Comparison of ENCODE assay signal across 8 cellular contexts in genomic region chr1:1574721-1575537, GRCh38. TPM values are rescaled to one million over a fixed set of nuclear protein-coding genes. Genes with fewer than 3 reads are reported as not detected.
DNase-seq lines count a peak whose midpoint lies in the region; ATAC-seq, FAIRE-seq and TF ChIP-seq lines count a peak whose summit lies in the region.

Gene SSU72 (minus strand): TSS chr1:1574863. CDS start chr1:1574557, 306 bp downstream.

- peaks cover 42% of the 10 kb centered on the region for H3K79me2 ChIP-seq in ACC112 (ENCODE audit: control insufficient read depth, insufficient read depth, low read length, unreplicated experiment)

- 0 out of 2 replicates have a peak, but pooled peaks cover 2% of the 10 kb centered on the region for H3K36me3 ChIP-seq in ACC112 (ENCODE audit: insufficient read depth, low read length)
- H3K36me3 ChIP-seq in bronchial epithelial cell (ENCODE audit: control insufficient read depth, insufficient read depth, low read length): peaks cover 2% of the 10 kb centered on the region

- peak within 1 kb of the TSS; percentile 98 for H3K4me3 Mint-ChIP-seq in WTC11

- peak within 1 kb of the TSS; percentile 70 for H2AFZ ChIP-seq in ACC112 (ENCODE audit: low read length, unreplicated experiment)

- no peaks in the 10 kb centered on the region for H3K9me3 Mint-ChIP-seq in WTC11

- POLR2A ChIA-PET in WTC11 (lab: Charles Lee): no interaction called here

- TF ChIP-seq CTCF in WTC11 (IDR thresholded peaks at IDR 0.05) (no peak), bronchial epithelial cell (IDR thresholded peaks at IDR 0.05; ENCODE audit: insufficient read depth, low read length, severe bottlenecking) (no peak)

- FAIRE-seq in bronchial epithelial cell (lab: Jason Lieb, UNC): no peak

- H3K36me3 Mint-ChIP-seq in WTC11: peaks cover 7% of the 10 kb centered on the region

- peaks cover 15% of the 10 kb centered on the region for H3K4me1 Mint-ChIP-seq in WTC11

- H3K4me3 ChIP-seq in ACC112 (ENCODE audit: low read depth, low read length) (peak within 1 kb of the TSS; percentile 90), bronchial epithelial cell (ENCODE audit: low read depth, low read length) (peak within 1 kb of the TSS; percentile 100)

- DNase-seq in NCI-H2227 (lab: John Stamatoyannopoulos, UW; ENCODE audit: unreplicated experiment) (peak; percentile 97), WTC11 (ENCODE audit: low spot score) (peak; percentile 92), bronchial epithelial cell (ENCODE audit: low read depth) (peak; percentile 68), iris pigment epithelial cell (ENCODE audit: low read depth) (peak; percentile 93)
- DNase-seq in stimulated activated CD4-positive, alpha-beta T cell treated with anti-CD3 and anti-CD28 coated beads, Interleukin-12 subunit alpha, Interleukin-12 subunit beta, amount 100 ng/mL, for 24 hours (ENCODE audit: low read depth in 2 of 2): peak; percentile 82 to 86

- H3K27me3 ChIP-seq in ACC112 (ENCODE audit: insufficient read depth, low read length) (peaks cover 5% of the 10 kb centered on the region; the same call in 1 of the 2 replicates), bronchial epithelial cell (ENCODE audit: control insufficient read depth, insufficient read depth, low read length) (peaks cover 4% of the 10 kb centered on the region)

- peak; percentile 82 for ATAC-seq in GM18868 (IDR thresholded peaks at IDR 0.05; ENCODE audit: unreplicated experiment)
- ATAC-seq in HG03103 (IDR thresholded peaks at IDR 0.05; ENCODE audit: low read depth, unreplicated experiment): peak; percentile 73
- peak; percentile 75 for ATAC-seq in WTC11

- CTCF ChIA-PET in WTC11 (lab: Charles Lee): interaction anchor here (0.7 to 1.1 kb wide), 2 partner anchors 11 to 16 kb away, joined by 3 to 4 read pairs; no protein-coding TSS in a partner anchor

- 0 out of 2 replicates have a peak, but pooled peaks cover 4% of the 10 kb centered on the region for H3K27me3 Mint-ChIP-seq in WTC11 (ENCODE audit: low read depth)

- peak within 1 kb of the TSS; percentile 99 for H3K27ac Mint-ChIP-seq in WTC11

- peaks cover 8% of the 10 kb centered on the region for H3K4me1 ChIP-seq in ACC112 (ENCODE audit: control insufficient read depth, insufficient read depth, low read length, unreplicated experiment)

- peak within 1 kb of the TSS; percentile 80 for H3K27ac ChIP-seq in ACC112 (ENCODE audit: low read depth, low read length)

TF ChIP-seq in WTC11, 78 proteins besides CTCF, POLR2A, EP300 and RAD21 (continues in another document):
- TF ChIP-seq USF1 (CRISPR knock-in tag; IDR thresholded peaks at IDR 0.05) (0 out of 2 replicates have a peak, but pooled peaks have one; percentile 11), SP1 (CRISPR knock-in tag; conservative IDR thresholded peaks at IDR 0.05) (peak; percentile 87), TEAD1 (CRISPR knock-in tag; IDR thresholded peaks at IDR 0.05) (peak; percentile 25), FOXP4 (CRISPR knock-in tag; IDR thresholded peaks at IDR 0.05) (peak; percentile 22), FOXK1 (CRISPR knock-in tag; IDR thresholded peaks at IDR 0.05) (peak; percentile 100), ATF2 (CRISPR knock-in tag; IDR thresholded peaks at IDR 0.05; ENCODE audit: borderline replicate concordance, low read depth) (no peak), ZNF232 (CRISPR knock-in tag; IDR thresholded peaks at IDR 0.05) (0 out of 2 replicates have a peak, but pooled peaks have one; percentile 27), ZBTB43 (CRISPR knock-in tag; IDR thresholded peaks at IDR 0.05) (0 out of 2 replicates have a peak, but pooled peaks have one; percentile 22), ATF1 (CRISPR knock-in tag; IDR thresholded peaks at IDR 0.05) (peak; percentile 62; the same call in 1 of the 2 replicates), PRDM15 (CRISPR knock-in tag; IDR thresholded peaks at IDR 0.05) (no peak), ESRRA (CRISPR knock-in tag; IDR thresholded peaks at IDR 0.05; ENCODE audit: borderline replicate concordance) (no peak), ATF6 (CRISPR knock-in tag; IDR thresholded peaks at IDR 0.05) (no peak)

RNA-seq across cellular contexts. Expression of gene SSU72, which starts in this region (rescaled TPM):
- 150 to 158 TPM (median 150 TPM) in 3 replicates for total RNA-seq in WTC11 (2021)
- 54.0 and 56.1 TPM in 2 replicates for total RNA-seq in bronchial epithelial cell

Comparison
In these comparisons a context has a peak if more than half of its experiments do, and no peak if none do; other contexts are left out.
1. Peak in every context shown above with its lines: DNase-seq, ATAC-seq, H3K4me3 ChIP-seq and H3K27ac ChIP-seq.